Comparison of ENCODE assay signal across 15 cellular contexts in the genomic region with DNA sequence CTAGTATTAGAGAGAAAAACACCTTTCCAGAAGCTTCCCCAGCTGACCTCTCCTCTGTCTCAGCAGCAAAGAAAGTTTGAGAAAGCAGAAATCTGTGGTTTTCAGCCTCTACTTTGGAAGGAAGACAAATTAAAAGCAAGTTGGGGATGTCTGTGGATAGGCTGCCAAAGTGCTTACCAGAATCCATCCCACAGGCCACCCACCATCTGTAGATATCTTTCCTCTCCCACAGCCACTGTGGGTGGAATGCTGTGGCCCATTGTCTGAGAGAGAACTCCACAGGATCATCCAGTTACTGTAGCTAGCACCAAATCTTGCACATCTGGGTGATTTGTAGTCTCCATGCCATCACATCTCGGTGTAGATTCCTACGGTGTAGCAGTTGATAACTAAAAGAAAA.
A peak's percentile ranks its signal among the peaks of the same experiment; 100 is the strongest.
DNase-seq lines count a peak whose midpoint lies in the region; ATAC-seq and TF ChIP-seq lines count a peak whose summit lies in the region.
"Had no signal": no experiment of that assay in that cellular context is flagged by ENCODE, and none has a peak within 500 bp of the region (broad histone marks: within the 10 kb centered on the region; RNA-seq: fewer than 3 reads in every experiment).

No MANE protein-coding gene starts in this region.

- H3K4me3 ChIP-seq in AG10803 (ENCODE audit: low read length) (no peak overlapping the region), esophagus muscularis mucosa (no peak overlapping the region), trophoblast cell (ENCODE audit: low read depth, low read length) (no peak overlapping the region), right lobe of liver (no peak overlapping the region)
- H3K4me3 ChIP-seq: GM23248 had no signal

- H3K9me3 ChIP-seq in esophagus muscularis mucosa (no peaks in the 10 kb centered on the region), trophoblast cell (ENCODE audit: insufficient read depth, low read depth, low read length) (no peaks in the 10 kb centered on the region), right lobe of liver (no peaks in the 10 kb centered on the region)
- H3K9me3 ChIP-seq: BE2C had no signal

- no peak overlapping the region for H2AK5ac ChIP-seq in trophoblast cell (ENCODE audit: low read length)

- peaks cover 20% of the 10 kb centered on the region for H3K79me1 ChIP-seq in trophoblast cell (ENCODE audit: low read length)

- TF ChIP-seq CTCF in AG10803 (conservative IDR thresholded peaks at IDR 0.05; ENCODE audit: low read length): no peak
- TF ChIP-seq CTCF in esophagus muscularis mucosa (IDR thresholded peaks at IDR 0.05): no peak
- TF ChIP-seq CTCF in right lobe of liver (IDR thresholded peaks at IDR 0.05): no peak

- H3K79me2 ChIP-seq in trophoblast cell (ENCODE audit: control insufficient read depth, insufficient read depth, low read length, poor library complexity): no peaks in the 10 kb centered on the region

- H3K27me3 ChIP-seq in esophagus muscularis mucosa (no peaks in the 10 kb centered on the region), trophoblast cell (ENCODE audit: insufficient read depth, low read length) (no peaks in the 10 kb centered on the region), right lobe of liver (no peaks in the 10 kb centered on the region)
- H3K27me3 ChIP-seq: BE2C had no signal

- TF ChIP-seq EP300 in esophagus muscularis mucosa (IDR thresholded peaks at IDR 0.05): no peak

- H3K4me1 ChIP-seq in esophagus muscularis mucosa (no peaks in the 10 kb centered on the region), trophoblast cell (ENCODE audit: control insufficient read depth in 1 of 2, insufficient read depth in 2 of 2, low read length in 2 of 2) (peaks cover 20 to 22% of the 10 kb centered on the region in 2 experiments), right lobe of liver (no peaks in the 10 kb centered on the region)

- WGBS in esophagus muscularis mucosa: 100% methylated on average over 2 of the region's 2 CpGs
- WGBS in trophoblast cell (ENCODE audit: extremely low coverage, insufficient coverage, insufficient read length): no CpG with 5 or more reads among the region's 2 CpGs
- 41% methylated on average over 2 of the region's 2 CpGs for WGBS in right lobe of liver (ENCODE audit: insufficient coverage, low coverage, low lambda C conversion rate, missing lambda C conversion rate)

- no peak overlapping the region for H3K9ac ChIP-seq in trophoblast cell (ENCODE audit: low read length)
- H3K9ac ChIP-seq: GM23248 had no signal

- H3K4me2 ChIP-seq in trophoblast cell (ENCODE audit: low read length): no peak overlapping the region

- no peak overlapping the region for H2BK5ac ChIP-seq in trophoblast cell (ENCODE audit: low read depth, low read length, poor library complexity)

- no peak for ATAC-seq in right lobe of liver
- ATAC-seq: HCT116 had no signal

- H3K23ac ChIP-seq in trophoblast cell (ENCODE audit: low read length): no peak overlapping the region

- TF ChIP-seq POLR2A in esophagus muscularis mucosa (IDR thresholded peaks at IDR 0.05; ENCODE audit: low read depth): no peak
- no peak for TF ChIP-seq POLR2A in right lobe of liver (IDR thresholded peaks at IDR 0.05)

- DNase-seq in AG10803 (ENCODE audit: low read depth) (peak; percentile 45), amniotic epithelial cell (ENCODE audit: low read depth) (peak; percentile 66), esophagus muscularis mucosa (ENCODE audit: extremely low spot score) (peak; percentile 86), trophoblast cell (no peak), NCI-H2107 (lab: John Stamatoyannopoulos, UW) (no peak), right lobe of liver (no peak)
- DNase-seq in activated naive CD4-positive, alpha-beta T cell treated with Interleukin-2 at 50 U/mL for 16 hours: no peak
- DNase-seq: ACHN; BE2C; CD4-positive, alpha-beta memory T cell; DMS79; EL; GM23248 had no signal

- H3K36me3 ChIP-seq in esophagus muscularis mucosa (no peaks in the 10 kb centered on the region), trophoblast cell (ENCODE audit: control insufficient read depth in 1 of 2, insufficient read depth in 2 of 2, low read length in 2 of 2) (no peaks in the 10 kb centered on the region), right lobe of liver (no peaks in the 10 kb centered on the region)
- H3K36me3 ChIP-seq: BE2C had no signal

- peak overlapping the region; percentile 6 for H3K14ac ChIP-seq in trophoblast cell (ENCODE audit: low read length)

- no peak overlapping the region for H2AFZ ChIP-seq in trophoblast cell (ENCODE audit: insufficient read depth, low read length, poor library complexity)
- H2AFZ ChIP-seq: GM23248 had no signal

- no peak overlapping the region for H4K12ac ChIP-seq in trophoblast cell (ENCODE audit: low read depth, low read length)

- H4K91ac ChIP-seq in trophoblast cell (ENCODE audit: low read depth, low read length): peak overlapping the region; percentile 59

- H2BK12ac ChIP-seq in trophoblast cell (ENCODE audit: low read length): peak overlapping the region; percentile 93

- H2BK120ac ChIP-seq in trophoblast cell (ENCODE audit: insufficient read depth, low read length, poor library complexity): no peak overlapping the region

- intact Hi-C loops in esophagus muscularis mucosa (cut with DNase I) (no loop called here), right lobe of liver (cut with DNase I) (no loop called here)

- H3K27ac ChIP-seq in esophagus muscularis mucosa (replicated peaks in 1 of 4): no peak overlapping the region
- no peak overlapping the region for H3K27ac ChIP-seq in trophoblast cell (ENCODE audit: low read depth, low read length)
- no peak overlapping the region for H3K27ac ChIP-seq in right lobe of liver
- H3K27ac ChIP-seq: C4-2B, GM23248 had no signal

- H4K8ac ChIP-seq in trophoblast cell (ENCODE audit: low read depth, low read length): no peak overlapping the region

- no peak overlapping the region for H3K4ac ChIP-seq in trophoblast cell (ENCODE audit: low read depth, low read length)

- no peak overlapping the region for H3K18ac ChIP-seq in trophoblast cell (ENCODE audit: low read length)

Comparison
In these comparisons a context has a peak if more than half of its experiments do, and no peak if none do; other contexts are left out.
1. DNase-seq: peak in AG10803 (single experiment), amniotic epithelial cell (single experiment) and esophagus muscularis mucosa (single experiment); none in trophoblast cell (0 of 2), NCI-H2107 (single experiment), activated naive CD4-positive, alpha-beta T cell treated with Interleukin-2 at 50 U/mL for 16 hours (single experiment) and right lobe of liver (0 of 3).